In the genomic region with DNA sequence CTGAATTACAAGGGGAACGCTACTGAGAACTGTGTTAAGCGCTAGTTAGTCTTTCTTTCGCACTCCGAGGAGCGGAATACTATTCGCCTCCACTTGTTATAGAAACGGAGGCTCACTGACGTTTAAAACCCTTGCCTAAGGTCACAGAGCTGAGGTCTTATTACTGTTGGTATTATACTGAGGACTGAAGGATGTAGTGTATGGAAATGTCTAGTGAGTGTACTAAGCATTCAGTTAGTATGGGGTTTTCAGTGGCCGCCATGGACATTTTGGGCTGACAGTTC, we compare ENCODE assay signal across 9 cellular contexts. TPM values are rescaled to one million over a fixed set of nuclear protein-coding genes. Genes with fewer than 3 reads are reported as not detected.
DNase-seq lines count a peak whose midpoint lies in the region; ATAC-seq, FAIRE-seq and TF ChIP-seq lines count a peak whose summit lies in the region.
"Had no signal": no experiment of that assay in that cellular context is flagged by ENCODE, and none has a peak within 500 bp of the region (broad histone marks: within the 10 kb centered on the region; RNA-seq: fewer than 3 reads in every experiment).

No MANE protein-coding gene starts in this region.

- POLR2A ChIA-PET in CD8-positive, alpha-beta T cell (lab: Charles Lee) = no interaction called here

- no peak for FAIRE-seq in D721Med (lab: Jason Lieb, UNC)
- FAIRE-seq: RCC 7860 had no signal

- no peak overlapping the region for H4K8ac ChIP-seq in trophoblast cell (ENCODE audit: low read depth, low read length)

- TF ChIP-seq EP300 in esophagus muscularis mucosa (IDR thresholded peaks at IDR 0.05) = no peak

- H3K14ac ChIP-seq in trophoblast cell (ENCODE audit: low read length) = no peak overlapping the region

- H3K9ac ChIP-seq in OCI-LY3 (ENCODE audit: low read length) (no peak overlapping the region), trophoblast cell (ENCODE audit: low read length) (no peak overlapping the region)

- no peak for TF ChIP-seq CTCF in CD8-positive, alpha-beta T cell (IDR thresholded peaks at IDR 0.05)
- no peak for TF ChIP-seq CTCF in OCI-LY3 (IDR thresholded peaks at IDR 0.05; ENCODE audit: low read depth, low read length)
- no peak for TF ChIP-seq CTCF in esophagus muscularis mucosa (IDR thresholded peaks at IDR 0.05)
- no peak for TF ChIP-seq CTCF in D721Med (IDR thresholded peaks at IDR 0.05; ENCODE audit: insufficient read depth, missing control alignments)

- H2AK5ac ChIP-seq in trophoblast cell (ENCODE audit: low read length) = no peak overlapping the region

- H3K27ac Mint-ChIP-seq in CD8-positive, alpha-beta T cell = peak overlapping the region; percentile 84

- H3K18ac ChIP-seq in trophoblast cell (ENCODE audit: low read length) = no peak overlapping the region

- intact Hi-C loops in CD8-positive, alpha-beta T cell (cut with DNase I, micrococcal nuclease) = loop anchor here in 1 of 2 experiments (5.0 kb wide), 2 partner anchors 144 to 289 kb away; partner anchors contain the start of genes COX6A1 and POP5
- intact Hi-C loops in esophagus muscularis mucosa (cut with DNase I) = loop anchor here (10.0 kb wide), 1 partner anchor 178 kb away; the partner anchor contains the start of gene SPPL3

- H3K9me3 Mint-ChIP-seq in CD8-positive, alpha-beta T cell = no peaks in the 10 kb centered on the region

- H3K79me1 ChIP-seq in trophoblast cell (ENCODE audit: low read length) = peaks cover 4% of the 10 kb centered on the region

- H3K27ac ChIP-seq in CD8-positive, alpha-beta T cell (ENCODE audit: low read depth, low read length) = no peak overlapping the region
- H3K27ac ChIP-seq in OCI-LY3 (ENCODE audit: low read length) (no peak overlapping the region), esophagus muscularis mucosa (replicated peaks in 1 of 4) (peak overlapping the region; percentile 74 to 89 (median 80)), trophoblast cell (ENCODE audit: low read depth, low read length) (no peak overlapping the region)

- 88% methylated on average over 9 of the region's 9 CpGs for WGBS in esophagus muscularis mucosa
- WGBS in trophoblast cell (ENCODE audit: extremely low coverage, insufficient coverage, insufficient read length) = no CpG with 5 or more reads among the region's 9 CpGs

- no peak overlapping the region for H2BK5ac ChIP-seq in trophoblast cell (ENCODE audit: low read depth, low read length, poor library complexity)

- no peak overlapping the region for H3K23ac ChIP-seq in trophoblast cell (ENCODE audit: low read length)

- no peak overlapping the region for H2BK12ac ChIP-seq in trophoblast cell (ENCODE audit: low read length)

- peak overlapping the region; percentile 49 for H3K4me3 ChIP-seq in CD8-positive, alpha-beta T cell (ENCODE audit: low read depth, low read length)
- H3K4me3 ChIP-seq in OCI-LY3 (ENCODE audit: low read length) (peak overlapping the region; percentile 75), esophagus muscularis mucosa (peak overlapping the region; percentile 64 to 85 (median 71)), trophoblast cell (ENCODE audit: low read depth, low read length) (no peak overlapping the region)

- H4K91ac ChIP-seq in trophoblast cell (ENCODE audit: low read depth, low read length) = no peak overlapping the region

- no peak for ATAC-seq in CD8-positive, alpha-beta T cell
- ATAC-seq in GM21825 (IDR thresholded peaks at IDR 0.05; ENCODE audit: unreplicated experiment) = no peak

- no peaks in the 10 kb centered on the region for H3K79me2 ChIP-seq in OCI-LY3 (ENCODE audit: low read length)
- no peaks in the 10 kb centered on the region for H3K79me2 ChIP-seq in trophoblast cell (ENCODE audit: control insufficient read depth, insufficient read depth, low read length, poor library complexity)

- peak overlapping the region; percentile 93 for H3K4me3 Mint-ChIP-seq in CD8-positive, alpha-beta T cell

- H3K4me1 ChIP-seq in CD8-positive, alpha-beta T cell (ENCODE audit: insufficient read depth, low read length) = peaks cover 13% of the 10 kb centered on the region
- peaks cover 6% of the 10 kb centered on the region; the same call in 1 of the 2 replicates for H3K4me1 ChIP-seq in OCI-LY3 (ENCODE audit: low read length)
- H3K4me1 ChIP-seq in esophagus muscularis mucosa = peaks cover 6 to 31% (median 21%) of the 10 kb centered on the region in 4 donors
- H3K4me1 ChIP-seq in trophoblast cell (ENCODE audit: control insufficient read depth in 1 of 2, insufficient read depth in 2 of 2, low read length in 2 of 2) = peaks cover 3 to 9% of the 10 kb centered on the region in 2 experiments

- H4K12ac ChIP-seq in trophoblast cell (ENCODE audit: low read depth, low read length) = no peak overlapping the region

- H2AFZ ChIP-seq in OCI-LY3 (ENCODE audit: low read depth, low read length) = no peak overlapping the region
- no peak overlapping the region for H2AFZ ChIP-seq in trophoblast cell (ENCODE audit: insufficient read depth, low read length, poor library complexity)

- no peak for TF ChIP-seq POLR2A in esophagus muscularis mucosa (IDR thresholded peaks at IDR 0.05; ENCODE audit: low read depth)

- H3K27me3 ChIP-seq in CD8-positive, alpha-beta T cell (ENCODE audit: insufficient read depth, low read length) = no peaks in the 10 kb centered on the region
- H3K27me3 ChIP-seq in OCI-LY3 (ENCODE audit: low read depth, low read length) (no peaks in the 10 kb centered on the region), esophagus muscularis mucosa (no peaks in the 10 kb centered on the region), trophoblast cell (ENCODE audit: insufficient read depth, low read length) (no peaks in the 10 kb centered on the region)

- CTCF ChIA-PET in CD8-positive, alpha-beta T cell (lab: Charles Lee) = no interaction called here

- H3K4me2 ChIP-seq in OCI-LY3 (ENCODE audit: low read length) (peak overlapping the region; percentile 59), trophoblast cell (ENCODE audit: low read length) (peak overlapping the region; percentile 85)

- H3K36me3 Mint-ChIP-seq in CD8-positive, alpha-beta T cell = peaks cover 46% of the 10 kb centered on the region

- DNase-seq in CD8-positive, alpha-beta T cell = no peak
- DNase-seq in esophagus muscularis mucosa (ENCODE audit: extremely low spot score) = no peak
- DNase-seq in trophoblast cell = no peak
- DNase-seq in amniotic stem cell (lab: John Stamatoyannopoulos, UW) = no peak
- no peak for DNase-seq in D721Med (ENCODE audit: insufficient read length, low spot score)
- DNase-seq in cerebellar nuclear complex (lab: John Stamatoyannopoulos, UW) = no peak

- no peaks in the 10 kb centered on the region for H3K9me3 ChIP-seq in CD8-positive, alpha-beta T cell (ENCODE audit: low read length)
- H3K9me3 ChIP-seq in OCI-LY3 (ENCODE audit: insufficient read depth, low read length) (no peaks in the 10 kb centered on the region), esophagus muscularis mucosa (no peaks in the 10 kb centered on the region), trophoblast cell (ENCODE audit: insufficient read depth, low read depth, low read length) (peaks cover 1% of the 10 kb centered on the region)

- H3K4ac ChIP-seq in trophoblast cell (ENCODE audit: low read depth, low read length) = no peak overlapping the region

- peaks cover 3% of the 10 kb centered on the region for H3K36me3 ChIP-seq in CD8-positive, alpha-beta T cell (ENCODE audit: insufficient read depth, low read length)
- H3K36me3 ChIP-seq in OCI-LY3 (replicated peaks; ENCODE audit: low read depth, low read length) (peaks cover 32% of the 10 kb centered on the region), esophagus muscularis mucosa (peaks cover 11 to 70% (median 60%) of the 10 kb centered on the region in 4 donors), trophoblast cell (ENCODE audit: control insufficient read depth in 1 of 2, insufficient read depth in 2 of 2, low read length in 2 of 2) (peaks cover 9 to 22% of the 10 kb centered on the region in 2 experiments)

- H3K4me1 Mint-ChIP-seq in CD8-positive, alpha-beta T cell (ENCODE audit: low read depth) = peaks cover 24% of the 10 kb centered on the region

- H3K27me3 Mint-ChIP-seq in CD8-positive, alpha-beta T cell (ENCODE audit: low read depth) = no peaks in the 10 kb centered on the region

- H4K20me1 ChIP-seq in OCI-LY3 (ENCODE audit: insufficient read depth, low read length) = peaks cover 8% of the 10 kb centered on the region; the same call in 1 of the 2 replicates

- no peak overlapping the region for H2BK120ac ChIP-seq in trophoblast cell (ENCODE audit: insufficient read depth, low read length, poor library complexity)

RNA-seq across cellular contexts. Expression of gene ACADS, which starts 0.8 kb away (rescaled TPM):
- total RNA-seq in CD8-positive, alpha-beta T cell = 1 to 10 TPM; 7.3 to 9.1 TPM
- total RNA-seq in esophagus muscularis mucosa = 10 to 100 TPM; 31.6 to 64.2 (median 46.0) TPM
- polyA plus RNA-seq in trophoblast cell (2013) = 4.4 and 4.6 TPM in 2 replicates

RNA-seq across cellular contexts. Expression of gene UNC119B, which starts 16.2 kb away (rescaled TPM):
- total RNA-seq in CD8-positive, alpha-beta T cell = 1 to 10 TPM; 8.1 to 8.4 TPM
- total RNA-seq in esophagus muscularis mucosa = 10 to 100 TPM; 20.0 to 30.8 (median 28.5) TPM
- polyA plus RNA-seq in trophoblast cell (2013) = 14.7 and 15.2 TPM in 2 replicates

RNA-seq across cellular contexts. Expression of gene MLEC, which starts 39.5 kb away (rescaled TPM):
- total RNA-seq in CD8-positive, alpha-beta T cell = 10 to 100 TPM; 20.3 to 22.5 TPM
- 10 to 100 TPM; 37.8 to 55.5 (median 46.3) TPM for total RNA-seq in esophagus muscularis mucosa
- polyA plus RNA-seq in trophoblast cell (2013) = 83.1 and 85.1 TPM in 2 replicates

Comparison
In these comparisons a context has a peak if more than half of its experiments do, and no peak if none do; other contexts are left out.
1. H3K27ac ChIP-seq: peak in esophagus muscularis mucosa (4 of 4); none in CD8-positive, alpha-beta T cell (single experiment), OCI-LY3 (single experiment) and trophoblast cell (single experiment).